Comparison of ENCODE assay signal across 8 cellular contexts in genomic region chr5:108748354-108749129, GRCh38. TPM values are rescaled to one million over a fixed set of nuclear protein-coding genes. Genes with fewer than 3 reads are reported as not detected.
DNase-seq lines count a peak whose midpoint lies in the region; ATAC-seq and TF ChIP-seq lines count a peak whose summit lies in the region.

No MANE protein-coding gene starts in this region.

- peak; percentile 94 for ATAC-seq in GM21515 (IDR thresholded peaks at IDR 0.05; ENCODE audit: unreplicated experiment)

- H3K4me3 ChIP-seq in OCI-LY7 (ENCODE audit: low read depth, low read length, poor library complexity, severe bottlenecking) (peak overlapping the region; percentile 81), epithelial cell of proximal tubule (ENCODE audit: low read depth, low read length) (peak overlapping the region; percentile 79)

- H3K27ac ChIP-seq in OCI-LY7 (ENCODE audit: low read depth, low read length, poor library complexity, severe bottlenecking) = no peak overlapping the region

- no peaks in the 10 kb centered on the region for H3K79me2 ChIP-seq in OCI-LY7 (ENCODE audit: insufficient read depth, low read depth, low read length)

- H4K20me1 ChIP-seq in OCI-LY7 (ENCODE audit: insufficient read depth, low read length) = no peaks in the 10 kb centered on the region

- H3K36me3 ChIP-seq in OCI-LY7 (ENCODE audit: insufficient read depth, low read length) = no peaks in the 10 kb centered on the region

- BruUV-seq in OCI-LY7 (replicated peaks; lab: Mats Ljungman, UMichigan) = no TSS peak

- no peaks in the 10 kb centered on the region for H3K9me3 ChIP-seq in OCI-LY7 (ENCODE audit: low read length)

- peak; percentile 56 for TF ChIP-seq CTCF in OCI-LY7 (conservative IDR thresholded peaks at IDR 0.05; ENCODE audit: low read length)
- peak; percentile 21 for TF ChIP-seq CTCF in epithelial cell of proximal tubule (conservative IDR thresholded peaks at IDR 0.05; ENCODE audit: low read depth, low read length)

- H2AFZ ChIP-seq in OCI-LY7 (ENCODE audit: low read length) = peak overlapping the region; percentile 99

- intact Hi-C loops in OCI-LY7 (cut with micrococcal nuclease; ENCODE audit: unreplicated experiment) = loop anchor here (1.0 to 10.0 kb wide), 3 partner anchors 364 to 939 kb away; partner anchors contain the start of genes FBXL17 and MAN2A1

- H3K4me2 ChIP-seq in OCI-LY7 (ENCODE audit: low read length) = peak overlapping the region; percentile 90

- peaks cover 6% of the 10 kb centered on the region for H3K4me1 ChIP-seq in OCI-LY7 (ENCODE audit: insufficient read depth, low read length, poor library complexity, severe bottlenecking)

- CTCF ChIA-PET in OCI-LY7 (lab: Charles Lee; ENCODE audit: unreplicated experiment) = no interaction called here

- H3K9me2 ChIP-seq in OCI-LY7 (ENCODE audit: insufficient read depth, low read length) = no peaks in the 10 kb centered on the region

- peak; percentile 98 for DNase-seq in DMS114 treated with DMSO at 0.1 percent for 48 hours (lab: John Stamatoyannopoulos, UW; ENCODE audit: unreplicated experiment)
- peak; percentile 93 for DNase-seq in HuH-7 (ENCODE audit: low spot score)
- DNase-seq in OCI-LY7 (ENCODE audit: low spot score) = peak; percentile 96
- peak; percentile 96 for DNase-seq in activated T-cell treated with anti-CD3 and anti-CD28 coated beads, Interleukin-2, amount 50 U/mL, for 1 hour
- peak; percentile 85 for DNase-seq in epithelial cell of proximal tubule (ENCODE audit: low read depth)
- DNase-seq in mucosa of gallbladder (ENCODE audit: low spot score) = peak; percentile 99
- peak; percentile 93 to 96 for DNase-seq in stimulated activated CD8-positive, alpha-beta memory T cell treated with anti-CD3 and anti-CD28 coated beads, Interleukin-4, amount 100 ng/mL, for 4 hours (ENCODE audit: low read depth in 2 of 2, low spot score in 1 of 2)

- POLR2A ChIA-PET in OCI-LY7 (lab: Charles Lee) = no interaction called here

RNA-seq across cellular contexts. Expression of gene FER, which starts 0.8 kb away (rescaled TPM):
- total RNA-seq in OCI-LY7 (2014; rRNA removed; shearing (Covaris generic)) = 9.4 and 11.8 TPM in 2 replicates
- 9.1 and 10.0 TPM in 2 replicates for total RNA-seq in OCI-LY7 (2022)
- 10.1 and 10.9 TPM in 2 replicates for total RNA-seq in epithelial cell of proximal tubule
- 25.4 TPM for total RNA-seq in mucosa of gallbladder
